Comparison of ENCODE assay signal across 8 cellular contexts in genomic region chr5:64166201-64166959, GRCh38. TPM values are rescaled to one million over a fixed set of nuclear protein-coding genes. Genes with fewer than 3 reads are reported as not detected.
A peak's percentile ranks its signal among the peaks of the same experiment; 100 is the strongest.
DNase-seq lines count a peak whose midpoint lies in the region; ATAC-seq and TF ChIP-seq lines count a peak whose summit lies in the region.

No MANE protein-coding gene starts in this region.

- no peak for TF ChIP-seq CTCF in choroid plexus epithelial cell (conservative IDR thresholded peaks at IDR 0.05; ENCODE audit: low read depth, low read length)
- no peak for TF ChIP-seq CTCF in lung (IDR thresholded peaks at IDR 0.05; ENCODE audit: control extremely low read depth, extremely low read depth)
- TF ChIP-seq CTCF in upper lobe of right lung (IDR thresholded peaks at IDR 0.05) = no peak

- 15 to 19% methylated on average over 23 of the region's 23 CpGs for WGBS in lung, 2 donors

- no peak overlapping the region for H3K27ac Mint-ChIP-seq in activated naive CD4-positive, alpha-beta T cell treated with anti-CD3 and anti-CD28 coated beads for 36 hours
- no peak overlapping the region for H3K27ac Mint-ChIP-seq in activated naive CD4-positive, alpha-beta T cell treated with anti-CD3 and anti-CD28 coated beads, Interleukin-2, amount 10 ng/mL, durations not matched to agents 7 days and 5 days

- H3K9me3 Mint-ChIP-seq in activated naive CD4-positive, alpha-beta T cell treated with anti-CD3 and anti-CD28 coated beads for 36 hours = no peaks in the 10 kb centered on the region
- no peaks in the 10 kb centered on the region for H3K9me3 Mint-ChIP-seq in activated naive CD4-positive, alpha-beta T cell treated with anti-CD3 and anti-CD28 coated beads, Interleukin-2, amount 10 ng/mL, durations not matched to agents 7 days and 5 days

- H3K27me3 ChIP-seq in lung (ENCODE audit: control insufficient read depth, insufficient read depth) (no peaks in the 10 kb centered on the region), upper lobe of right lung (no peaks in the 10 kb centered on the region)

- CTCF ChIA-PET in activated naive CD4-positive, alpha-beta T cell treated with anti-CD3 and anti-CD28 coated beads for 36 hours (lab: Charles Lee) = interaction anchor here (0.7 kb wide), 1 partner anchor 225 kb away, joined by 3 read pairs; no protein-coding TSS in a partner anchor
- CTCF ChIA-PET in activated naive CD4-positive, alpha-beta T cell treated with anti-CD3 and anti-CD28 coated beads, Interleukin-2, amount 10 ng/mL, durations not matched to agents 7 days and 5 days (lab: Charles Lee) = no interaction called here

- peaks cover 2% of the 10 kb centered on the region for H3K36me3 Mint-ChIP-seq in activated naive CD4-positive, alpha-beta T cell treated with anti-CD3 and anti-CD28 coated beads for 36 hours (ENCODE audit: low read depth)
- no peaks in the 10 kb centered on the region for H3K36me3 Mint-ChIP-seq in activated naive CD4-positive, alpha-beta T cell treated with anti-CD3 and anti-CD28 coated beads, Interleukin-2, amount 10 ng/mL, durations not matched to agents 7 days and 5 days

- intact Hi-C loops in activated naive CD4-positive, alpha-beta T cell treated with anti-CD3 and anti-CD28 coated beads for 36 hours (cut with micrococcal nuclease) = no loop called here
- intact Hi-C loops in upper lobe of right lung (cut with DNase I) = no loop called here

- H3K27ac ChIP-seq in lung (ENCODE audit: low read depth in 1 of 2, low read length in 1 of 2) = peak overlapping the region; percentile 89 to 91
- peak overlapping the region; percentile 85 for H3K27ac ChIP-seq in upper lobe of right lung

- H3K4me1 ChIP-seq in lung (ENCODE audit: control insufficient read depth in 2 of 2, insufficient read depth in 2 of 2, low read length in 2 of 2) (peaks cover 4 to 6% of the 10 kb centered on the region in 2 donors), upper lobe of right lung (peaks cover 6% of the 10 kb centered on the region)

- H3K36me3 ChIP-seq in lung (ENCODE audit: control insufficient read depth in 2 of 2, insufficient read depth in 2 of 2, low read length in 2 of 2) = no peaks in the 10 kb centered on the region
- no peaks in the 10 kb centered on the region for H3K36me3 ChIP-seq in upper lobe of right lung

- H3K4me3 ChIP-seq in choroid plexus epithelial cell (ENCODE audit: low read depth, low read length) = peak overlapping the region; percentile 56
- H3K4me3 ChIP-seq in lung = peak overlapping the region; percentile 73
- H3K4me3 ChIP-seq in upper lobe of right lung = peak overlapping the region; percentile 64

- no peak for ATAC-seq in lung (ENCODE audit: insufficient read depth, low FRiP score)
- no peak for ATAC-seq in upper lobe of right lung
- ATAC-seq in GM21717 (IDR thresholded peaks at IDR 0.05; ENCODE audit: unreplicated experiment) = no peak

- peaks cover 26% of the 10 kb centered on the region for H3K27me3 Mint-ChIP-seq in activated naive CD4-positive, alpha-beta T cell treated with anti-CD3 and anti-CD28 coated beads for 36 hours (ENCODE audit: low read depth)
- H3K27me3 Mint-ChIP-seq in activated naive CD4-positive, alpha-beta T cell treated with anti-CD3 and anti-CD28 coated beads, Interleukin-2, amount 10 ng/mL, durations not matched to agents 7 days and 5 days = peaks cover 31% of the 10 kb centered on the region

- no peak for DNase-seq in activated naive CD4-positive, alpha-beta T cell treated with anti-CD3 and anti-CD28 coated beads for 36 hours
- no peak for DNase-seq in activated naive CD4-positive, alpha-beta T cell treated with anti-CD3 and anti-CD28 coated beads, Interleukin-2, amount 10 ng/mL, durations not matched to agents 7 days and 5 days
- no peak for DNase-seq in choroid plexus epithelial cell (ENCODE audit: low read depth)
- DNase-seq in lung (ENCODE audit: low spot score) = peak; percentile 45
- DNase-seq in upper lobe of right lung = no peak
- no peak for DNase-seq in activated CD8-positive, alpha-beta memory T cell treated with anti-CD3 and anti-CD28 coated beads, Interleukin-2, amount 50 U/mL, for 4 hours
- no peak for DNase-seq in NCI-H2029 (lab: John Stamatoyannopoulos, UW)

- H3K4me1 Mint-ChIP-seq in activated naive CD4-positive, alpha-beta T cell treated with anti-CD3 and anti-CD28 coated beads for 36 hours (ENCODE audit: low read depth) = peaks cover 8% of the 10 kb centered on the region
- peaks cover 5% of the 10 kb centered on the region for H3K4me1 Mint-ChIP-seq in activated naive CD4-positive, alpha-beta T cell treated with anti-CD3 and anti-CD28 coated beads, Interleukin-2, amount 10 ng/mL, durations not matched to agents 7 days and 5 days

- peak overlapping the region; percentile 29 for H3K4me3 Mint-ChIP-seq in activated naive CD4-positive, alpha-beta T cell treated with anti-CD3 and anti-CD28 coated beads for 36 hours
- no peak overlapping the region for H3K4me3 Mint-ChIP-seq in activated naive CD4-positive, alpha-beta T cell treated with anti-CD3 and anti-CD28 coated beads, Interleukin-2, amount 10 ng/mL, durations not matched to agents 7 days and 5 days

- H3K9me3 ChIP-seq in lung (ENCODE audit: control insufficient read depth in 2 of 2, insufficient read depth in 1 of 2, low read length in 1 of 2) (no peaks in the 10 kb centered on the region), upper lobe of right lung (no peaks in the 10 kb centered on the region)

RNA-seq across cellular contexts. Expression of gene RNF180, which starts 0.7 kb away (rescaled TPM):
- not detected for total RNA-seq in activated naive CD4-positive, alpha-beta T cell treated with anti-CD3 and anti-CD28 coated beads for 36 hours
- total RNA-seq in lung = 10 to 100 TPM; 10.3 to 24.4 TPM
- 1 to 10 TPM; 1.4 to 2.2 TPM for polyA plus RNA-seq in lung
- 14.0 TPM for total RNA-seq in upper lobe of right lung

Comparison
In these comparisons a context has a peak if more than half of its experiments do, and no peak if none do; other contexts are left out.
1. RNA of gene RNF180, which starts 0.7 kb away (total RNA-seq): 10.3 to 24.4 TPM in lung and 14.0 TPM in upper lobe of right lung (single experiment); not detected in activated naive CD4-positive, alpha-beta T cell treated with anti-CD3 and anti-CD28 coated beads for 36 hours; every median in the first group is over 10 times any median in the second.
2. Peak in every context shown above with its lines, with median percentiles within 50 percentile points of each other: H3K4me3 ChIP-seq.